21 cellular contexts compared by ENCODE assay signal in genomic region chr14:34436960-34437728, GRCh38. TPM values are rescaled to one million over a fixed set of nuclear protein-coding genes. Genes with fewer than 3 reads are reported as not detected.
DNase-seq lines count a peak whose midpoint lies in the region; FAIRE-seq lines count a peak whose summit lies in the region.
"Had no signal": no experiment of that assay in that cellular context is flagged by ENCODE, and none has a peak within 500 bp of the region (broad histone marks: within the 10 kb centered on the region; RNA-seq: fewer than 3 reads in every experiment).

No MANE protein-coding gene starts in this region.

- H3K4me1 ChIP-seq in small intestine (ENCODE audit: control insufficient read depth in 2 of 2, insufficient read depth in 1 of 2, low read depth in 1 of 2, low read length in 1 of 2): peaks cover 0 to 9% of the 10 kb centered on the region in 2 donors

- no peaks in the 10 kb centered on the region for H3K9me3 ChIP-seq in small intestine (ENCODE audit: control insufficient read depth, low read depth)

- H3K9me3 Mint-ChIP-seq in T-helper 2 cell treated with Interferon-gamma antibody and Interleukin-4, amounts not matched to agents 5 μg/mL and 100 μg/mL, for 36 hours: no peaks in the 10 kb centered on the region

- no peak for FAIRE-seq in small intestine (lab: Jason Lieb, UNC)

- no peak overlapping the region for H3K4me3 ChIP-seq in small intestine (ENCODE audit: low read depth in 1 of 2, low read length in 2 of 2)
- H3K4me3 ChIP-seq: neural progenitor cell had no signal

- H3K27me3 Mint-ChIP-seq in T-helper 2 cell treated with Interferon-gamma antibody and Interleukin-4, amounts not matched to agents 5 μg/mL and 100 μg/mL, for 36 hours (ENCODE audit: low read depth): no peaks in the 10 kb centered on the region
- H3K27me3 Mint-ChIP-seq: T-helper 17 cell had no signal

- no peaks in the 10 kb centered on the region for H3K27me3 ChIP-seq in small intestine (ENCODE audit: control insufficient read depth in 2 of 2, insufficient read depth in 2 of 2, low read length in 2 of 2)
- H3K27me3 ChIP-seq: neural progenitor cell had no signal

- no peak for DNase-seq in T-helper 2 cell treated with Interferon-gamma antibody and Interleukin-4, amounts not matched to agents 5 μg/mL and 100 μg/mL, for 36 hours (ENCODE audit: low spot score)
- DNase-seq in T-helper 2 cell (no peak), amniotic epithelial cell (ENCODE audit: low read depth) (peak; percentile 47), iris pigment epithelial cell (ENCODE audit: low read depth) (peak; percentile 35), small intestine (peak; percentile 43), SIG-M5 treated with dmso at 0.1 percent for 504 hours (lab: John Stamatoyannopoulos, UW; ENCODE audit: unreplicated experiment) (no peak), germinal center (ENCODE audit: low spot score) (no peak), HuH-7 (ENCODE audit: low spot score) (no peak)
- DNase-seq: caudate nucleus; effector CD4-positive, alpha-beta T cell; hypothalamus; Kasumi-1; NCI-H1105 treated with DMSO at 0.1 percent for 48 hours; NCI-H524 treated with DMSO at 0.1 percent for 48 hours; retina; SIG-M5; stimulated activated CD4-positive, alpha-beta T cell treated with anti-CD3 and anti-CD28 coated beads, Interleukin-15, amount 100 ng/mL, for 24 hours; stimulated activated naive CD8-positive, alpha-beta T cell treated with anti-CD3 and anti-CD28 coated beads, Interleukin-15, Interleukin-2, amounts not matched to agents 100 U/mL and 50 U/mL, for 24 hours; T-helper 17 cell had no signal

- 67 to 79% (median 77%) methylated on average over 1 of the region's 1 CpG for WGBS in small intestine, 3 donors

- H3K36me3 ChIP-seq in small intestine (ENCODE audit: control insufficient read depth in 2 of 2, insufficient read depth in 2 of 2, low read length in 2 of 2): peaks cover 0 to 2% of the 10 kb centered on the region in 2 donors
- H3K36me3 ChIP-seq: neural progenitor cell had no signal

- H3K4me1 Mint-ChIP-seq in T-helper 2 cell treated with Interferon-gamma antibody and Interleukin-4, amounts not matched to agents 5 μg/mL and 100 μg/mL, for 36 hours (ENCODE audit: low read depth): peaks cover 7% of the 10 kb centered on the region
- H3K4me1 Mint-ChIP-seq: neural progenitor cell had no signal

- H3K4me3 Mint-ChIP-seq in T-helper 2 cell treated with Interferon-gamma antibody and Interleukin-4, amounts not matched to agents 5 μg/mL and 100 μg/mL, for 36 hours: no peak overlapping the region
- H3K4me3 Mint-ChIP-seq: neural progenitor cell, T-helper 17 cell had no signal

- H3K27ac ChIP-seq in small intestine (ENCODE audit: low read depth in 1 of 2, low read length in 1 of 2): peak overlapping the region in 1 of 2 donors; percentile 60
- H3K27ac ChIP-seq: C4-2B, neural progenitor cell had no signal

- peaks cover 10% of the 10 kb centered on the region for H3K36me3 Mint-ChIP-seq in T-helper 2 cell treated with Interferon-gamma antibody and Interleukin-4, amounts not matched to agents 5 μg/mL and 100 μg/mL, for 36 hours (ENCODE audit: low read depth)

- H3K27ac Mint-ChIP-seq in T-helper 2 cell treated with Interferon-gamma antibody and Interleukin-4, amounts not matched to agents 5 μg/mL and 100 μg/mL, for 36 hours: peak overlapping the region; percentile 22
- H3K27ac Mint-ChIP-seq: neural progenitor cell, T-helper 17 cell had no signal

RNA-seq across cellular contexts. Expression of gene SPTSSA, which starts 24.9 kb away (rescaled TPM):
- polyA plus RNA-seq in small intestine: 10 to 100 TPM; 30.5 to 40.8 (median 36.7) TPM

Comparison
In these comparisons a context has a peak if more than half of its experiments do, and no peak if none do; other contexts are left out.
1. DNase-seq: peak in amniotic epithelial cell (single experiment), iris pigment epithelial cell (single experiment) and small intestine (single experiment); none in T-helper 2 cell treated with Interferon-gamma antibody and Interleukin-4, amounts not matched to agents 5 μg/mL and 100 μg/mL, for 36 hours (single experiment), T-helper 2 cell (0 of 5), SIG-M5 treated with dmso at 0.1 percent for 504 hours (single experiment), germinal center (single experiment) and HuH-7 (single experiment).